Comparison of ENCODE assay signal across 1 cellular context in genomic region chr12:95224202-95225170, GRCh38.
TF ChIP-seq lines count a peak whose summit lies in the region.

No MANE protein-coding gene starts in this region.

TF ChIP-seq in GM23338, 12 proteins besides CTCF, POLR2A, EP300 and RAD21 (continued from another document):
- TF ChIP-seq ZNF462 (CRISPR knock-in tag; IDR thresholded peaks at IDR 0.05) (no peak), CREB1 (CRISPR knock-in tag; IDR thresholded peaks at IDR 0.05; ENCODE audit: low read depth) (no peak)
- TF ChIP-seq, protein P1, sequence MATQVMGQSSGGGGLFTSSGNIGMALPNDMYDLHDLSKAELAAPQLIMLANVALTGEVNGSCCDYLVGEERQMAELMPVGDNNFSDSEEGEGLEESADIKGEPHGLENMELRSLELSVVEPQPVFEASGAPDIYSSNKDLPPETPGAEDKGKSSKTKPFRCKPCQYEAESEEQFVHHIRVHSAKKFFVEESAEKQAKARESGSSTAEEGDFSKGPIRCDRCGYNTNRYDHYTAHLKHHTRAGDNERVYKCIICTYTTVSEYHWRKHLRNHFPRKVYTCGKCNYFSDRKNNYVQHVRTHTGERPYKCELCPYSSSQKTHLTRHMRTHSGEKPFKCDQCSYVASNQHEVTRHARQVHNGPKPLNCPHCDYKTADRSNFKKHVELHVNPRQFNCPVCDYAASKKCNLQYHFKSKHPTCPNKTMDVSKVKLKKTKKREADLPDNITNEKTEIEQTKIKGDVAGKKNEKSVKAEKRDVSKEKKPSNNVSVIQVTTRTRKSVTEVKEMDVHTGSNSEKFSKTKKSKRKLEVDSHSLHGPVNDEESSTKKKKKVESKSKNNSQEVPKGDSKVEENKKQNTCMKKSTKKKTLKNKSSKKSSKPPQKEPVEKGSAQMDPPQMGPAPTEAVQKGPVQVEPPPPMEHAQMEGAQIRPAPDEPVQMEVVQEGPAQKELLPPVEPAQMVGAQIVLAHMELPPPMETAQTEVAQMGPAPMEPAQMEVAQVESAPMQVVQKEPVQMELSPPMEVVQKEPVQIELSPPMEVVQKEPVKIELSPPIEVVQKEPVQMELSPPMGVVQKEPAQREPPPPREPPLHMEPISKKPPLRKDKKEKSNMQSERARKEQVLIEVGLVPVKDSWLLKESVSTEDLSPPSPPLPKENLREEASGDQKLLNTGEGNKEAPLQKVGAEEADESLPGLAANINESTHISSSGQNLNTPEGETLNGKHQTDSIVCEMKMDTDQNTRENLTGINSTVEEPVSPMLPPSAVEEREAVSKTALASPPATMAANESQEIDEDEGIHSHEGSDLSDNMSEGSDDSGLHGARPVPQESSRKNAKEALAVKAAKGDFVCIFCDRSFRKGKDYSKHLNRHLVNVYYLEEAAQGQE (IDR thresholded peaks at IDR 0.05; ENCODE audit: unreplicated experiment): no peak
TF ChIP-seq in GM23338: peak in this region for 0.
